Comparison of ENCODE assay signal across 9 cellular contexts in genomic region chr2:54680397-54681032, GRCh38. TPM values are rescaled to one million over a fixed set of nuclear protein-coding genes. Genes with fewer than 3 reads are reported as not detected.
DNase-seq lines count a peak whose midpoint lies in the region; ATAC-seq and TF ChIP-seq lines count a peak whose summit lies in the region.
"Had no signal": no experiment of that assay in that cellular context is flagged by ENCODE, and none has a peak within 500 bp of the region (broad histone marks: within the 10 kb centered on the region; RNA-seq: fewer than 3 reads in every experiment).

No MANE protein-coding gene starts in this region.

- no peak overlapping the region for H2AFZ ChIP-seq in MM.1S (ENCODE audit: low read length)
- H2AFZ ChIP-seq: parathyroid adenoma had no signal

- DNase-seq in GDM1 (lab: John Stamatoyannopoulos, UW) (peak; percentile 12), amniotic epithelial cell (ENCODE audit: low read depth) (peak; percentile 39), adrenal gland (no peak), SIG-M5 treated with dmso at 0.1 percent for 504 hours (lab: John Stamatoyannopoulos, UW; ENCODE audit: unreplicated experiment) (no peak), mesenteric fat pad (ENCODE audit: low spot score) (no peak), MM.1S (no peak)

- TF ChIP-seq POLR2A in adrenal gland (IDR thresholded peaks at IDR 0.05) = no peak

- H4K20me1 ChIP-seq in MM.1S (ENCODE audit: insufficient read depth, low read length) = no peaks in the 10 kb centered on the region

- no peaks in the 10 kb centered on the region for H3K9me3 ChIP-seq in adrenal gland (replicated peaks in 1 of 3)
- no peaks in the 10 kb centered on the region for H3K9me3 ChIP-seq in MM.1S (replicated peaks; ENCODE audit: insufficient read depth, low read length)

- H3K79me2 ChIP-seq in MM.1S (ENCODE audit: low read length) = no peaks in the 10 kb centered on the region
- H3K79me2 ChIP-seq: parathyroid adenoma had no signal

- H3K36me3 ChIP-seq in adrenal gland (replicated peaks in 1 of 2) (no peaks in the 10 kb centered on the region), MM.1S (replicated peaks; ENCODE audit: insufficient read depth, low read length) (no peaks in the 10 kb centered on the region)

- peaks cover 18% of the 10 kb centered on the region for H3F3A ChIP-seq in MM.1S (ENCODE audit: insufficient read depth, low read length)

- intact Hi-C loops in adrenal gland (cut with DNase I) = no loop called here

- H3K9ac ChIP-seq in MM.1S (ENCODE audit: low read length) = no peak overlapping the region
- H3K9ac ChIP-seq: parathyroid adenoma had no signal

- H3K27me3 ChIP-seq in adrenal gland = no peaks in the 10 kb centered on the region
- no peaks in the 10 kb centered on the region for H3K27me3 ChIP-seq in MM.1S (replicated peaks; ENCODE audit: insufficient read depth, low read length)

- no peak for TF ChIP-seq CTCF in adrenal gland (IDR thresholded peaks at IDR 0.05)
- no peak for TF ChIP-seq CTCF in MM.1S (IDR thresholded peaks at IDR 0.05; ENCODE audit: low read length)

- ATAC-seq in GM21367 (IDR thresholded peaks at IDR 0.05; ENCODE audit: unreplicated experiment) (peak; percentile 59), HG03565 (IDR thresholded peaks at IDR 0.05; ENCODE audit: unreplicated experiment) (peak; percentile 76)

- H3K4me3 ChIP-seq in adrenal gland (no peak overlapping the region), MM.1S (ENCODE audit: low read length) (no peak overlapping the region)

- H3K9me2 ChIP-seq in MM.1S (replicated peaks; ENCODE audit: insufficient read depth, low read length) = no peaks in the 10 kb centered on the region

- 50 to 67% (median 56%) methylated on average over 6 of the region's 6 CpGs for WGBS in adrenal gland, 4 donors

- no peak overlapping the region for H3K4me2 ChIP-seq in MM.1S (ENCODE audit: low read depth, low read length)

- H3K27ac ChIP-seq in adrenal gland (no peak overlapping the region), MM.1S (ENCODE audit: low read length) (no peak overlapping the region)
- H3K27ac ChIP-seq: parathyroid adenoma had no signal

- peaks cover 0 to 6% of the 10 kb centered on the region in 2 donors for H3K4me1 ChIP-seq in adrenal gland (replicated peaks in 1 of 2)
- peaks cover 19% of the 10 kb centered on the region for H3K4me1 ChIP-seq in MM.1S (ENCODE audit: low read length)

RNA-seq across cellular contexts. Expression of gene EML6, which starts 42.9 kb away (rescaled TPM):
- total RNA-seq in adrenal gland (10 to 100 TPM in 6 of 8 donors, 1 to 10 TPM in 2; 6.5 to 19.3 (median 11.3) TPM), mesenteric fat pad (2.4 TPM)
- 10 to 100 TPM in 1 of 3 donors, 1 to 10 TPM in 2; 6.0 to 10.9 (median 6.2) TPM for polyA plus RNA-seq in adrenal gland

Comparison
In these comparisons a context has a peak if more than half of its experiments do, and no peak if none do; other contexts are left out.
1. DNase-seq: peak in GDM1 (single experiment) and amniotic epithelial cell (single experiment); none in adrenal gland (0 of 7), SIG-M5 treated with dmso at 0.1 percent for 504 hours (single experiment), mesenteric fat pad (single experiment) and MM.1S (single experiment).